Comparison of ENCODE assay signal across 6 cellular contexts in genomic region chr10:19869370-19869769, GRCh38.
"Had no signal": no experiment of that assay in that cellular context is flagged by ENCODE, and none has a peak within 500 bp of the region (broad histone marks: within the 10 kb centered on the region; RNA-seq: fewer than 3 reads in every experiment).

No MANE protein-coding gene starts in this region.

- FAIRE-seq: H1, H54, HTR-8/SVneo had no signal

- H2AFZ ChIP-seq: GM23338 had no signal

- ATAC-seq: GM23338 had no signal

- H3K4me3 ChIP-seq: GM23338 had no signal

- H3K4me2 ChIP-seq: GM23338 had no signal

- DNase-seq: H9, HCEC 1CT had no signal
